ENCODE assay signal across 1 cellular context in the genomic region with DNA sequence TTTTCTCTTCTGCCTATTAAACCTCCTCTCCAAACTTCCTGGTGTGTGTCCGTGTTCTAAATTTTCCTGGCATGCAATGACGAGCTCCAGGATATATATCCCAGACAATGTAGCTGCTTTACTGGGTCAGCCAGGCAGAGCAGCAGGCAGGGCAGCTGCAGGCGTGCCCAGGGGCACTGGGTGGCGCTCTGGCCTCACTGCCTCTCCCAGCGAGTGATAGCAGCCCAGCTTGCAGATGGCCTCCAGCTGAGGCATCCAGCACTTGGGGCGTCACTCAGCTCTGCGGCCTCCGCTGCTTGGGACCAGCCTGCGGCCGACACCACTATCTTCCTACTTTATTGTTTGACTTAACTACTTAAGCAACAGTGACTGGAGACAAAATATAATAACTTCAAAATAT.
TF ChIP-seq lines count a peak whose summit lies in the region.

No MANE protein-coding gene starts in this region.

TF ChIP-seq in GM23338, 12 proteins besides CTCF, POLR2A, EP300 and RAD21 (continued from another document):
- TF ChIP-seq JUNB (IDR thresholded peaks at IDR 0.05; ENCODE audit: unreplicated experiment) (no peak), EZH2 (IDR thresholded peaks at IDR 0.05; ENCODE audit: low read depth, unreplicated experiment) (no peak)
TF ChIP-seq in GM23338: peak in this region for 0.
